In the genomic region with DNA sequence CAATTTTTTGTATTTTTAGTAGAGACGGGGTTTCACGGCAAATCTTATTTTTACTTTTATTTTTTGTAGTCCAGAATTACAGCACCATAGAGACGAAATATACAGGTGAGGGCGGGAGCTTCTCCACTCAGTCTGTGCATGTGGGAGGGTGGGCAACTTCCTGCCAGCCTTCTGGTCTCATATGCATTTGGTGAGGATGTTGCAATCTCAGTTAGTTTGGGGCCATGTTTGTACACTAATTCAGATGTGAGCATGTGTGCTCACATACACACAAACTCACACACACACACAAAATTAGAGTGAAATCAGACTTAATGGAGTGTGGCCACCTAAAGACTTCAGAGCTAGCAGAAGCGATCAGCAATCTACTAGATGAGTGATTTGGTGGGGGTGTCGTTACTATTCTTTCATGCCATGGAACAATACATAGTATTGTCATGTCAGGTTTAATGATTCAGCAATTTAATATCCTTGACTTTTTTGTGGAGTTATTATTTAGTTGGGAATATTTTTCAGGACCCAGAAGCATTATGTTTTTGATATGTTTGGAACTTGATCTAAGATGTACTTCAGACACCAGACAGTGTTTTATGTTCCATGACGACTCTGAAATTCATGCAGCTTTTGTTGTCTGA, we compare ENCODE assay signal across 28 cellular contexts.
"Had no signal": no experiment of that assay in that cellular context is flagged by ENCODE, and none has a peak within 500 bp of the region (broad histone marks: within the 10 kb centered on the region; RNA-seq: fewer than 3 reads in every experiment).

No MANE protein-coding gene starts in this region.

- DNase-seq: hippocampal formation; kidney glomerular epithelial cell; left cardiac atrium; left lung; lower lobe of right lung; mammary epithelial cell; mesenchymal stem cell; naive thymus-derived CD8-positive, alpha-beta T cell; ovary; stimulated activated CD4-positive, alpha-beta T cell treated with anti-CD3 and anti-CD28 coated beads, Interleukin-12 subunit alpha, Interleukin-12 subunit beta, amount 100 ng/mL, for 4 hours; stimulated activated CD4-positive, alpha-beta T cell treated with anti-CD3 and anti-CD28 coated beads, Interleukin-15, amount 100 ng/mL, for 24 hours; stimulated activated CD4-positive, alpha-beta T cell treated with anti-CD3 and anti-CD28 coated beads, Interleukin-2, amount 100 ng/mL, for 24 hours; stimulated activated CD4-positive, alpha-beta T cell treated with anti-CD3 and anti-CD28 coated beads, Interleukin-4, amount 100 ng/mL, for 1 hour; stimulated activated naive B cell treated with anti-CD40 and anti-IgM and Interleukin-4, amounts not matched to agents 10 μg/mL and 1 μg/mL and 100 μg/mL, for 72 hours; stimulated activated naive CD8-positive, alpha-beta T cell treated with anti-CD3 and anti-CD28 coated beads, Interleukin-15, Interleukin-2, amounts not matched to agents 100 U/mL and 50 U/mL, for 24 hours; stomach; testis; thyroid gland; transverse colon; upper lobe of left lung had no signal

- H3K36me3 Mint-ChIP-seq: naive thymus-derived CD8-positive, alpha-beta T cell; stimulated activated naive B cell treated with anti-CD40 and anti-IgM and Interleukin-4, amounts not matched to agents 10 μg/mL and 1 μg/mL and 100 μg/mL, for 72 hours had no signal

- H3K27me3 Mint-ChIP-seq: naive thymus-derived CD8-positive, alpha-beta T cell; progenitor cell of endocrine pancreas; stimulated activated naive B cell treated with anti-CD40 and anti-IgM and Interleukin-4, amounts not matched to agents 10 μg/mL and 1 μg/mL and 100 μg/mL, for 72 hours had no signal

- H3K4me3 Mint-ChIP-seq: naive thymus-derived CD8-positive, alpha-beta T cell; nephron; neural crest cell; stimulated activated naive B cell treated with anti-CD40 and anti-IgM and Interleukin-4, amounts not matched to agents 10 μg/mL and 1 μg/mL and 100 μg/mL, for 72 hours had no signal

- H3K4me1 Mint-ChIP-seq: stimulated activated naive B cell treated with anti-CD40 and anti-IgM and Interleukin-4, amounts not matched to agents 10 μg/mL and 1 μg/mL and 100 μg/mL, for 72 hours had no signal

- H3K27ac Mint-ChIP-seq: naive thymus-derived CD8-positive, alpha-beta T cell; progenitor cell of endocrine pancreas; stimulated activated naive B cell treated with anti-CD40 and anti-IgM and Interleukin-4, amounts not matched to agents 10 μg/mL and 1 μg/mL and 100 μg/mL, for 72 hours had no signal

- H3K27me3 ChIP-seq: left lung, ovary, right atrium auricular region, stomach, testis, thyroid gland, transverse colon, upper lobe of left lung, vagina had no signal

- H3K9me3 Mint-ChIP-seq: nephron; stimulated activated naive B cell treated with anti-CD40 and anti-IgM and Interleukin-4, amounts not matched to agents 10 μg/mL and 1 μg/mL and 100 μg/mL, for 72 hours had no signal

- FAIRE-seq: keratinocyte had no signal

- H3K27ac ChIP-seq: left lung, lower lobe of right lung, neutrophil, ovary, right atrium auricular region, skin epidermis, testis, thyroid gland, upper lobe of left lung, vagina had no signal

- H3K4me1 ChIP-seq: lower lobe of right lung, right atrium auricular region, testis, vagina had no signal

- H3K36me3 ChIP-seq: left lung, lower lobe of right lung, neutrophil, ovary, right atrium auricular region, stomach, thyroid gland, transverse colon, upper lobe of left lung, vagina had no signal

- H3K4me3 ChIP-seq: left lung, lower lobe of right lung, ovary, right atrium auricular region, skin epidermis, stomach, testis, thyroid gland, transverse colon, upper lobe of left lung, vagina had no signal

- H3K9me3 ChIP-seq: left lung, lower lobe of right lung, neutrophil, ovary, right atrium auricular region, stomach, testis, thyroid gland, transverse colon, upper lobe of left lung, vagina had no signal
